ENCODE assay signal across 17 cellular contexts in genomic region chr20:14521016-14521415, GRCh38.
DNase-seq lines count a peak whose midpoint lies in the region; ATAC-seq and TF ChIP-seq lines count a peak whose summit lies in the region.
"Had no signal": no experiment of that assay in that cellular context is flagged by ENCODE, and none has a peak within 500 bp of the region (broad histone marks: within the 10 kb centered on the region; RNA-seq: fewer than 3 reads in every experiment).

No MANE protein-coding gene starts in this region.

- TF ChIP-seq POLR2A in breast epithelium (IDR thresholded peaks at IDR 0.05) = no peak

- no peak overlapping the region for H3K4me3 ChIP-seq in mammary epithelial cell (replicated peaks in 1 of 3; ENCODE audit: insufficient read depth in 1 of 3, low read depth in 2 of 3, low read length in 3 of 3)
- no peak overlapping the region for H3K4me3 ChIP-seq in breast epithelium
- no peak overlapping the region for H3K4me3 ChIP-seq in epithelial cell of esophagus (ENCODE audit: low read length)
- H3K4me3 ChIP-seq in PC-3 (ENCODE audit: low read length) = no peak overlapping the region
- H3K4me3 ChIP-seq: HAP-1 had no signal

- no peaks in the 10 kb centered on the region for H3K27me3 Mint-ChIP-seq in type B pancreatic cell

- H3K4me1 Mint-ChIP-seq in type B pancreatic cell (ENCODE audit: unreplicated experiment) = peaks cover 8% of the 10 kb centered on the region
- H3K4me1 Mint-ChIP-seq: CD14-positive monocyte had no signal

- H4K20me1 ChIP-seq in mammary epithelial cell (ENCODE audit: insufficient read depth, low read length) (no peaks in the 10 kb centered on the region), PC-3 (ENCODE audit: low read length) (no peaks in the 10 kb centered on the region)

- in situ Hi-C loops in mammary epithelial cell (cut with MboI; ENCODE audit: low sequenced_read_pairs in 2 of 2) = loop anchor here in 1 of 2 donors (25.0 kb wide), 1 partner anchor 184 kb away; the partner anchor contains the start of gene FLRT3

- H3K79me2 ChIP-seq in mammary epithelial cell (ENCODE audit: insufficient read depth, low read length) (no peaks in the 10 kb centered on the region), PC-3 (ENCODE audit: low read length) (no peaks in the 10 kb centered on the region)

- H3K9me2 ChIP-seq in PC-3 (replicated peaks; ENCODE audit: low read length) = no peaks in the 10 kb centered on the region

- no peaks in the 10 kb centered on the region for H3K36me3 ChIP-seq in mammary epithelial cell (ENCODE audit: insufficient read depth, low read length)
- no peaks in the 10 kb centered on the region for H3K36me3 ChIP-seq in breast epithelium
- H3K36me3 ChIP-seq in PC-3 (ENCODE audit: low read depth, low read length) = no peaks in the 10 kb centered on the region
- H3K36me3 ChIP-seq: HAP-1 had no signal

- BruUV-seq in mammary epithelial cell (replicated peaks; lab: Mats Ljungman, UMichigan) (no TSS peak), PC-3 (replicated peaks; lab: Mats Ljungman, UMichigan) (no TSS peak)

- peak overlapping the region; percentile 99 for H3K27ac ChIP-seq in mammary epithelial cell (ENCODE audit: insufficient read depth, low read depth, low read length)
- no peak overlapping the region for H3K27ac ChIP-seq in breast epithelium
- H3K27ac ChIP-seq in PC-3 (ENCODE audit: low read length) = no peak overlapping the region
- H3K27ac ChIP-seq: 22Rv1 had no signal

- peak overlapping the region; percentile 35 for H3K4me2 ChIP-seq in mammary epithelial cell (ENCODE audit: insufficient read depth, low read depth, low read length)
- no peak overlapping the region for H3K4me2 ChIP-seq in PC-3 (ENCODE audit: low read length)

- CTCF ChIA-PET in mammary epithelial cell (lab: Charles Lee; ENCODE audit: low non-redundant PET) = no interaction called here
- CTCF ChIA-PET in PC-3 (lab: Charles Lee) = interaction anchor here (0.7 kb wide), 1 partner anchor 270 kb away, joined by 11 read pairs; no protein-coding TSS in a partner anchor

- H3K9me3 ChIP-seq in mammary epithelial cell (replicated peaks; ENCODE audit: insufficient read depth, low read length) = no peaks in the 10 kb centered on the region
- H3K9me3 ChIP-seq in breast epithelium = no peaks in the 10 kb centered on the region
- no peaks in the 10 kb centered on the region for H3K9me3 ChIP-seq in PC-3 (ENCODE audit: low read length)
- H3K9me3 ChIP-seq: HAP-1 had no signal

- ATAC-seq in PC-3 = no peak
- ATAC-seq: CD8-positive, alpha-beta T cell had no signal

- H3K27me3 ChIP-seq in mammary epithelial cell (ENCODE audit: insufficient read depth, low read length) (no peaks in the 10 kb centered on the region), breast epithelium (no peaks in the 10 kb centered on the region), PC-3 (ENCODE audit: low read length) (no peaks in the 10 kb centered on the region)

- H3K9ac ChIP-seq in mammary epithelial cell (ENCODE audit: insufficient read depth, low read length) (peak overlapping the region; percentile 56), PC-3 (ENCODE audit: low read length) (no peak overlapping the region)

- no peaks in the 10 kb centered on the region for H3F3A ChIP-seq in PC-3 (ENCODE audit: low read length, unreplicated experiment)

- intact Hi-C loops in mammary epithelial cell (cut with micrococcal nuclease) = loop anchor here (1.0 to 10.0 kb wide), 10 partner anchors 39 to 716 kb away; partner anchors contain the start of gene FLRT3
- intact Hi-C loops in breast epithelium (cut with DNase I; ENCODE audit: low total_unique reads) = no loop called here
- intact Hi-C loops in head of caudate nucleus (cut with DNase I) = no loop called here
- intact Hi-C loops in PC-3 (cut with micrococcal nuclease) = no loop called here

- H3K4me1 ChIP-seq in mammary epithelial cell (ENCODE audit: insufficient read depth, low read length) (peaks cover 36% of the 10 kb centered on the region), breast epithelium (no peaks in the 10 kb centered on the region), PC-3 (ENCODE audit: insufficient read depth, low read length) (peaks cover 16% of the 10 kb centered on the region)
- H3K4me1 ChIP-seq: HAP-1 had no signal

- no peak overlapping the region for H3K4me3 Mint-ChIP-seq in type B pancreatic cell
- H3K4me3 Mint-ChIP-seq: CD14-positive monocyte; CD8-positive, alpha-beta T cell had no signal

- DNase-seq in mammary epithelial cell (no peak), breast epithelium (ENCODE audit: low spot score in 2 of 2) (no peak), epithelial cell of esophagus (ENCODE audit: low read depth) (peak; percentile 69), kidney tubule cell (ENCODE audit: low spot score) (peak; percentile 28), type B pancreatic cell (ENCODE audit: extremely low spot score, unreplicated experiment) (no peak), head of caudate nucleus (no peak), PC-3 (no peak)
- no peak for DNase-seq in activated CD8-positive, alpha-beta memory T cell treated with anti-CD3 and anti-CD28 coated beads, Interleukin-2, amount 50 U/mL, for 48 hours
- DNase-seq: CD8-positive, alpha-beta T cell; COR-L47; DMS153; DMS79 treated with DMSO at 0.1 percent for 48 hours; EL; GDM1 had no signal

- no peak overlapping the region for H2AFZ ChIP-seq in mammary epithelial cell (ENCODE audit: low read depth, low read length)
- no peak overlapping the region for H2AFZ ChIP-seq in PC-3 (ENCODE audit: low read length)

- H3K9me3 Mint-ChIP-seq in type B pancreatic cell = no peaks in the 10 kb centered on the region

- dilution Hi-C loops in mammary epithelial cell (cut with HindIII; ENCODE audit: low sequenced_read_pairs) = loop anchor here (5.0 kb wide), 1 partner anchor 104 kb away; no protein-coding TSS in a partner anchor

- no peaks in the 10 kb centered on the region for H3K36me3 Mint-ChIP-seq in type B pancreatic cell
- H3K36me3 Mint-ChIP-seq: CD14-positive monocyte; CD8-positive, alpha-beta T cell had no signal

- H3K27ac Mint-ChIP-seq in type B pancreatic cell = peak overlapping the region; percentile 18
- H3K27ac Mint-ChIP-seq: CD14-positive monocyte; CD8-positive, alpha-beta T cell had no signal

- TF ChIP-seq CTCF in mammary epithelial cell (conservative IDR thresholded peaks at IDR 0.05 in 1 of 2, IDR thresholded peaks at IDR 0.05 in 1 of 2; ENCODE audit: extremely low read depth in 1 of 2, insufficient read depth in 1 of 2, low read depth in 1 of 2, low read length in 2 of 2) = no peak
- TF ChIP-seq CTCF in breast epithelium (IDR thresholded peaks at IDR 0.05) = no peak
- TF ChIP-seq CTCF in epithelial cell of esophagus (IDR thresholded peaks at IDR 0.05; ENCODE audit: insufficient read depth, low read depth, low read length, missing control alignments) = no peak
- no peak for TF ChIP-seq CTCF in type B pancreatic cell (conservative IDR thresholded peaks at IDR 0.05)
- no peak for TF ChIP-seq CTCF in PC-3 (conservative IDR thresholded peaks at IDR 0.05; ENCODE audit: low read depth, low read length)

- POLR2A ChIA-PET in PC-3 (lab: Charles Lee; ENCODE audit: unreplicated experiment) = no interaction called here

Comparison
In these comparisons a context has a peak if more than half of its experiments do, and no peak if none do; other contexts are left out.
1. DNase-seq: peak in epithelial cell of esophagus (single experiment) and kidney tubule cell (single experiment); none in mammary epithelial cell (single experiment), breast epithelium (0 of 2), type B pancreatic cell (single experiment), head of caudate nucleus (0 of 42), activated CD8-positive, alpha-beta memory T cell treated with anti-CD3 and anti-CD28 coated beads, Interleukin-2, amount 50 U/mL, for 48 hours (single experiment) and PC-3 (single experiment).